16 cellular contexts compared by ENCODE assay signal in genomic region chr12:122204829-122205589, GRCh38. TPM values are rescaled to one million over a fixed set of nuclear protein-coding genes. Genes with fewer than 3 reads are reported as not detected.
DNase-seq lines count a peak whose midpoint lies in the region; ATAC-seq and TF ChIP-seq lines count a peak whose summit lies in the region.
"Had no signal": no experiment of that assay in that cellular context is flagged by ENCODE, and none has a peak within 500 bp of the region (broad histone marks: within the 10 kb centered on the region; RNA-seq: fewer than 3 reads in every experiment).

No MANE protein-coding gene starts in this region.

- H3K27me3 Mint-ChIP-seq in MCF 10A (ENCODE audit: insufficient read depth, unreplicated experiment) = no peaks in the 10 kb centered on the region
- H3K27me3 Mint-ChIP-seq in activated CD8-positive, alpha-beta T cell treated with anti-CD3 and anti-CD28 coated beads for 36 hours = peaks cover 18% of the 10 kb centered on the region

- H3K4me3 Mint-ChIP-seq in MCF 10A (ENCODE audit: unreplicated experiment) = peak overlapping the region; percentile 59
- H3K4me3 Mint-ChIP-seq in activated CD8-positive, alpha-beta T cell treated with anti-CD3 and anti-CD28 coated beads for 36 hours = peak overlapping the region; percentile 66

- H3K9me3 Mint-ChIP-seq in MCF 10A (ENCODE audit: unreplicated experiment) = no peaks in the 10 kb centered on the region
- H3K9me3 Mint-ChIP-seq in activated CD8-positive, alpha-beta T cell treated with anti-CD3 and anti-CD28 coated beads for 36 hours = no peaks in the 10 kb centered on the region

- POLR2A ChIA-PET in MCF 10A (lab: Yijun Ruan, JAX) = interaction anchor here (0.7 to 5.1 kb wide), 4 partner anchors 10 to 20 kb away, joined by 4 to 23 read pairs (median 4); partner anchors contain the start of gene DIABLO
- POLR2A ChIA-PET in activated CD8-positive, alpha-beta T cell treated with anti-CD3 and anti-CD28 coated beads for 36 hours (lab: Charles Lee) = interaction anchor here (0.7 to 2.0 kb wide), 6 partner anchors 10 to 74 kb away, joined by 3 to 7 read pairs (median 3); partner anchors contain the start of gene DIABLO

- no peak overlapping the region for H2AFZ ChIP-seq in mammary epithelial cell (ENCODE audit: low read depth, low read length)

- H4K20me1 ChIP-seq in mammary epithelial cell (ENCODE audit: insufficient read depth, low read length) = no peaks in the 10 kb centered on the region

- H3K4me1 ChIP-seq in mammary epithelial cell (ENCODE audit: insufficient read depth, low read length) (peaks cover 15% of the 10 kb centered on the region), esophagus squamous epithelium (peaks cover 7 to 35% (median 14%) of the 10 kb centered on the region in 3 donors)

- peaks cover 45% of the 10 kb centered on the region for H3K36me3 Mint-ChIP-seq in MCF 10A (ENCODE audit: insufficient read depth, unreplicated experiment)
- H3K36me3 Mint-ChIP-seq in activated CD8-positive, alpha-beta T cell treated with anti-CD3 and anti-CD28 coated beads for 36 hours (ENCODE audit: low read depth) = peaks cover 16% of the 10 kb centered on the region

- H3K4me1 Mint-ChIP-seq in MCF 10A (ENCODE audit: insufficient read depth, unreplicated experiment) = peaks cover 6% of the 10 kb centered on the region
- peaks cover 14% of the 10 kb centered on the region for H3K4me1 Mint-ChIP-seq in activated CD8-positive, alpha-beta T cell treated with anti-CD3 and anti-CD28 coated beads for 36 hours (ENCODE audit: low read depth)

- CTCF ChIA-PET in MCF 10A (lab: Yijun Ruan, JAX) = interaction anchor here (0.6 to 1.2 kb wide), 2 partner anchors 10 to 700 kb away, joined by 3 to 4 read pairs; no protein-coding TSS in a partner anchor
- CTCF ChIA-PET in mammary epithelial cell (lab: Charles Lee; ENCODE audit: low non-redundant PET) = no interaction called here
- CTCF ChIA-PET in activated CD8-positive, alpha-beta T cell treated with anti-CD3 and anti-CD28 coated beads for 36 hours (lab: Charles Lee) = interaction anchor here (1.4 to 2.4 kb wide), 2 partner anchors 11 to 14 kb away, joined by 3 to 11 read pairs; no protein-coding TSS in a partner anchor

- intact Hi-C loops in MCF 10A (cut with micrococcal nuclease) (no loop called here), mammary epithelial cell (cut with micrococcal nuclease) (loop anchor here (5.0 kb wide), 1 partner anchor 62 kb away; the partner anchor contains the start of gene VPS33A), esophagus squamous epithelium (cut with DNase I) (no loop called here)
- intact Hi-C loops in activated CD8-positive, alpha-beta T cell treated with anti-CD3 and anti-CD28 coated beads for 36 hours (cut with micrococcal nuclease) = no loop called here

- DNase-seq in MCF 10A (ENCODE audit: unreplicated experiment) (no peak), mammary epithelial cell (no peak), left lobe of liver (ENCODE audit: low spot score) (no peak), NCI-H1436 treated with DMSO at 0.1 percent for 48 hours (lab: John Stamatoyannopoulos, UW) (no peak), NCI-H2029 (lab: John Stamatoyannopoulos, UW) (no peak), NK-92 (lab: John Stamatoyannopoulos, UW; ENCODE audit: unreplicated experiment) (no peak), esophagus squamous epithelium (lab: John Stamatoyannopoulos, UW) (no peak)
- no peak for DNase-seq in activated CD8-positive, alpha-beta T cell treated with anti-CD3 and anti-CD28 coated beads for 36 hours
- DNase-seq: HCEC 1CT, Karpas-422, mucosa of descending colon, NCI-H446 treated with DMSO at 0.1 percent for 48 hours, sigmoid colon had no signal

- no peak for ATAC-seq in activated CD8-positive, alpha-beta T cell treated with anti-CD3 and anti-CD28 coated beads for 36 hours
- peak; percentile 2 for ATAC-seq in left lobe of liver

- WGBS in mammary epithelial cell (ENCODE audit: low coverage, missing lambda C conversion rate) = 88% methylated on average over 14 of the region's 20 CpGs
- 52 to 68% methylated on average over 13 to 17 of the region's 20 CpGs for WGBS in esophagus squamous epithelium, 2 donors

- H3K79me2 ChIP-seq in mammary epithelial cell (ENCODE audit: insufficient read depth, low read length) = no peaks in the 10 kb centered on the region

- H3K4me2 ChIP-seq in mammary epithelial cell (ENCODE audit: insufficient read depth, low read depth, low read length) = no peak overlapping the region

- H3K27me3 ChIP-seq in mammary epithelial cell (ENCODE audit: insufficient read depth, low read length) (no peaks in the 10 kb centered on the region), esophagus squamous epithelium (peaks cover 0 to 61% (median 2%) of the 10 kb centered on the region in 4 donors)

- TF ChIP-seq POLR2A in esophagus squamous epithelium (IDR thresholded peaks at IDR 0.05) = no peak

- no peak overlapping the region for H3K27ac ChIP-seq in mammary epithelial cell (ENCODE audit: insufficient read depth, low read depth, low read length)
- H3K27ac ChIP-seq in esophagus squamous epithelium = no peak overlapping the region
- H3K27ac ChIP-seq: epithelial cell of prostate, sigmoid colon had no signal

- H3K9ac ChIP-seq in mammary epithelial cell (ENCODE audit: insufficient read depth, low read length) = no peak overlapping the region

- no peaks in the 10 kb centered on the region for H3K9me3 ChIP-seq in mammary epithelial cell (replicated peaks; ENCODE audit: insufficient read depth, low read length)
- no peaks in the 10 kb centered on the region for H3K9me3 ChIP-seq in esophagus squamous epithelium
- H3K9me3 ChIP-seq: mucosa of descending colon, sigmoid colon had no signal

- no peak overlapping the region for H3K27ac Mint-ChIP-seq in MCF 10A (ENCODE audit: low read depth, unreplicated experiment)
- H3K27ac Mint-ChIP-seq in activated CD8-positive, alpha-beta T cell treated with anti-CD3 and anti-CD28 coated beads for 36 hours = peak overlapping the region; percentile 25

- in situ Hi-C loops in mammary epithelial cell (cut with MboI; ENCODE audit: low sequenced_read_pairs in 2 of 2) = no loop called here

- no peak overlapping the region for H3K4me3 ChIP-seq in mammary epithelial cell (replicated peaks in 1 of 3; ENCODE audit: insufficient read depth in 1 of 3, low read depth in 2 of 3, low read length in 3 of 3)
- H3K4me3 ChIP-seq in esophagus squamous epithelium = no peak overlapping the region
- H3K4me3 ChIP-seq: mucosa of descending colon had no signal

- TF ChIP-seq CTCF in MCF 10A (IDR thresholded peaks at IDR 0.05; ENCODE audit: unreplicated experiment) (no peak), mammary epithelial cell (conservative IDR thresholded peaks at IDR 0.05 in 1 of 2, IDR thresholded peaks at IDR 0.05 in 1 of 2; ENCODE audit: extremely low read depth in 1 of 2, insufficient read depth in 1 of 2, low read depth in 1 of 2, low read length in 2 of 2) (no peak), esophagus squamous epithelium (IDR thresholded peaks at IDR 0.05) (no peak)
- TF ChIP-seq CTCF in activated CD8-positive, alpha-beta T cell treated with anti-CD3 and anti-CD28 coated beads for 36 hours (IDR thresholded peaks at IDR 0.05) = no peak

- dilution Hi-C loops in mammary epithelial cell (cut with HindIII; ENCODE audit: low sequenced_read_pairs) = loop anchor here (10.0 kb wide), 1 partner anchor 60 kb away; no protein-coding TSS in a partner anchor

- H3K36me3 ChIP-seq in mammary epithelial cell (ENCODE audit: insufficient read depth, low read length) = peaks cover 8% of the 10 kb centered on the region
- peaks cover 0 to 38% (median 4%) of the 10 kb centered on the region in 3 donors for H3K36me3 ChIP-seq in esophagus squamous epithelium

- BruUV-seq in MCF 10A (replicated peaks; lab: Mats Ljungman, UMichigan) (no TSS peak), mammary epithelial cell (replicated peaks; lab: Mats Ljungman, UMichigan) (no TSS peak)

RNA-seq across cellular contexts. Expression of gene B3GNT4, which starts 1.5 kb away (rescaled TPM):
- 1.5 and 1.8 TPM in 2 replicates for total RNA-seq in MCF 10A (2022)
- total RNA-seq in mammary epithelial cell = 1 to 10 TPM in 1 of 2 donors, under 1 TPM in 1; 0.67 to 2.7 TPM
- 2.9 TPM for polyA plus RNA-seq in mammary epithelial cell
- polyA minus RNA-seq in mammary epithelial cell = 13.7 TPM
- total RNA-seq in activated CD8-positive, alpha-beta T cell treated with anti-CD3 and anti-CD28 coated beads for 36 hours = 1 to 10 TPM; 3.6 to 5.1 TPM
- total RNA-seq in left lobe of liver = not detected
- 1 to 10 TPM in 1 of 4 donors, under 1 TPM in 3; 0.35 to 1.1 (median 0.47) TPM for total RNA-seq in esophagus squamous epithelium
- total RNA-seq: ureter had no signal

RNA-seq across cellular contexts. Expression of gene DIABLO, which starts 20.8 kb away (rescaled TPM):
- 69.6 and 70.1 TPM in 2 replicates for total RNA-seq in MCF 10A (2022)
- total RNA-seq in mammary epithelial cell = 10 to 100 TPM; 54.5 to 55.0 TPM
- 53.5 TPM for polyA plus RNA-seq in mammary epithelial cell
- 48.4 TPM for polyA minus RNA-seq in mammary epithelial cell
- 10 to 100 TPM; 50.5 to 55.2 TPM for total RNA-seq in activated CD8-positive, alpha-beta T cell treated with anti-CD3 and anti-CD28 coated beads for 36 hours
- 22.8 TPM for total RNA-seq in left lobe of liver
- total RNA-seq in esophagus squamous epithelium = 10 to 100 TPM; 21.6 to 50.0 (median 41.3) TPM

RNA-seq across cellular contexts. Expression of gene LRRC43, which starts 22.1 kb away (rescaled TPM):
- total RNA-seq in MCF 10A (2022) (not detected in 2 replicates), mammary epithelial cell (under 1 TPM; 0.50 to 0.66 TPM), left lobe of liver (0.35 TPM), esophagus squamous epithelium (under 1 TPM in 2 of 4 donors, not detected in 2; 0.59 to 0.70 TPM)
- polyA plus RNA-seq in mammary epithelial cell = not detected
- polyA minus RNA-seq in mammary epithelial cell = not detected
- total RNA-seq in activated CD8-positive, alpha-beta T cell treated with anti-CD3 and anti-CD28 coated beads for 36 hours = not detected
- total RNA-seq: SK-MEL-5 had no signal

RNA-seq across cellular contexts. Expression of gene IL31, which starts 31.0 kb away (rescaled TPM):
- total RNA-seq in MCF 10A (2022) (not detected in 2 replicates), mammary epithelial cell (not detected), left lobe of liver (not detected), esophagus squamous epithelium (not detected)
- polyA plus RNA-seq in mammary epithelial cell = not detected
- polyA minus RNA-seq in mammary epithelial cell = not detected
- total RNA-seq in activated CD8-positive, alpha-beta T cell treated with anti-CD3 and anti-CD28 coated beads for 36 hours = not detected
- total RNA-seq: mucosa of descending colon, sigmoid colon, SK-MEL-5, ureter had no signal
- polyA plus RNA-seq: sigmoid colon had no signal
